8 cellular contexts compared by ENCODE assay signal in genomic region chr9:137205126-137206069, GRCh38. TPM values are rescaled to one million over a fixed set of nuclear protein-coding genes. Genes with fewer than 3 reads are reported as not detected.
A peak's percentile ranks its signal among the peaks of the same experiment; 100 is the strongest.
DNase-seq lines count a peak whose midpoint lies in the region; ATAC-seq and TF ChIP-seq lines count a peak whose summit lies in the region.

NDOR1 (plus strand) TSS chr9:137205700; CDS start chr9:137205778, 78 bp downstream.
TMEM203 (minus strand) TSS chr9:137205648; CDS start chr9:137205414, 234 bp downstream.

- CTCF ChIA-PET in T-cell (lab: Charles Lee): interaction anchor here in 1 of 2 donors (0.6 kb wide), 1 partner anchor 31 kb away, joined by 3 read pairs; no protein-coding TSS in a partner anchor

- peaks cover 13% of the 10 kb centered on the region for H3K4me1 ChIP-seq in ovary (ENCODE audit: insufficient read depth)
- H3K4me1 ChIP-seq in thoracic aorta (ENCODE audit: control insufficient read depth in 1 of 2, low read depth in 2 of 2): peaks cover 29 to 52% of the 10 kb centered on the region in 2 donors

- H3K27ac ChIP-seq in ovary: peak within 1 kb of the TSS in 1 of 2 donors; percentile 79
- H3K27ac ChIP-seq in thoracic aorta: peak within 1 kb of the TSS; percentile 72 to 81

- intact Hi-C loops in Right ventricle myocardium inferior (cut with DNase I) (loop anchor here (2.0 kb wide), 1 partner anchor 17 kb away; the partner anchor contains the start of genes ANAPC2 and SSNA1), ovary (cut with DNase I) (no loop called here)

- H3K4me1 Mint-ChIP-seq in T-cell: peaks cover 39 to 63% (median 48%) of the 10 kb centered on the region in 3 donors

- ATAC-seq in T-cell (replicated peaks in 1 of 4) (peak; percentile 50 to 59 (median 54)), Right ventricle myocardium inferior (peak; percentile 56), thoracic aorta (ENCODE audit: insufficient number of reproducible peaks, low FRiP score, low read depth) (peak; percentile 11)

- TF ChIP-seq CTCF in ovary (IDR thresholded peaks at IDR 0.05): no peak
- no peak for TF ChIP-seq CTCF in thoracic aorta (IDR thresholded peaks at IDR 0.05)

- H3K27me3 Mint-ChIP-seq in T-cell: no peaks in the 10 kb centered on the region

- H3K36me3 ChIP-seq in ovary (no peaks in the 10 kb centered on the region), thoracic aorta (no peaks in the 10 kb centered on the region)

- H3K4me3 Mint-ChIP-seq in T-cell: peak within 1 kb of the TSS; percentile 90 to 92 (median 91)

- no peak for TF ChIP-seq EP300 in ovary (IDR thresholded peaks at IDR 0.05)

- H3K9me3 Mint-ChIP-seq in T-cell: no peaks in the 10 kb centered on the region

- DNase-seq in DMS 273 treated with DMSO at 0.1 percent for 48 hours (lab: John Stamatoyannopoulos, UW) (peak; percentile 47), H4 (ENCODE audit: low spot score) (peak; percentile 80), NCI-H1105 (lab: John Stamatoyannopoulos, UW) (peak; percentile 69), T-cell (peak; percentile 80 to 94 (median 91)), Right ventricle myocardium inferior (ENCODE audit: missing footprints) (peak; percentile 97), ovary (peak; percentile 90 to 94 (median 92)), thoracic aorta (ENCODE audit: low spot score) (peak; percentile 55)
- DNase-seq in activated naive CD8-positive, alpha-beta T cell treated with anti-CD3 and anti-CD28 coated beads, Interleukin-2, amount 50 U/mL, for 16 hours (ENCODE audit: low read depth, low spot score): peak; percentile 91

- H3K36me3 Mint-ChIP-seq in T-cell: peaks cover 9% of the 10 kb centered on the region

- 0 to 1% (median 1%) methylated on average over 45 to 98 of the region's 98 CpGs for WGBS in ovary, 3 donors

- no peaks in the 10 kb centered on the region for H3K27me3 ChIP-seq in ovary
- H3K27me3 ChIP-seq in thoracic aorta (replicated peaks; ENCODE audit: insufficient read depth): no peaks in the 10 kb centered on the region

- H3K4me3 ChIP-seq in ovary (peak within 1 kb of the TSS; percentile 91), thoracic aorta (peak within 1 kb of the TSS; percentile 99)

- peak within 1 kb of the TSS; percentile 88 to 89 for H3K27ac Mint-ChIP-seq in T-cell

- H3K9me3 ChIP-seq in ovary: no peaks in the 10 kb centered on the region
- H3K9me3 ChIP-seq in thoracic aorta: no peaks in the 10 kb centered on the region

- TF ChIP-seq POLR2A in ovary (IDR thresholded peaks at IDR 0.05): peak; percentile 58

- POLR2A ChIA-PET in T-cell (lab: Charles Lee): interaction anchor here (1.0 to 1.2 kb wide), 2 partner anchors 17 to 36 kb away, joined by 3 to 4 read pairs; partner anchors contain the start of genes RNF208 (in 1 of the 2) and TUBB4B (in 1 of the 2)

RNA-seq across cellular contexts. Expression of gene NDOR1, which starts in this region (rescaled TPM):
- total RNA-seq in H4 (2014; rRNA removed; shearing (Covaris generic)): 4.0 and 4.9 TPM in 2 replicates
- total RNA-seq in T-cell (10 to 100 TPM; 27.6 to 46.7 (median 45.4) TPM), Right ventricle myocardium inferior (5.9 TPM), ovary (10 to 100 TPM in 4 of 7 donors, 1 to 10 TPM in 3; 3.7 to 15.2 (median 11.3) TPM), thoracic aorta (10 to 100 TPM; 13.3 to 17.7 TPM)
- 1 to 10 TPM; 1.1 to 7.2 TPM for polyA plus RNA-seq in ovary

RNA-seq across cellular contexts. Expression of gene TMEM203, which starts in this region (rescaled TPM):
- total RNA-seq in H4 (2014; rRNA removed; shearing (Covaris generic)): 63.4 and 69.8 TPM in 2 replicates
- total RNA-seq in T-cell (10 to 100 TPM; 23.7 to 44.7 (median 42.1) TPM), Right ventricle myocardium inferior (44.6 TPM), ovary (10 to 100 TPM; 29.2 to 40.8 (median 37.5) TPM), thoracic aorta (10 to 100 TPM; 12.0 to 35.2 TPM)
- polyA plus RNA-seq in ovary: 10 to 100 TPM; 35.3 to 38.2 TPM

Comparison
In these comparisons a context has a peak if more than half of its experiments do, and no peak if none do; other contexts are left out.
1. DNase-seq: peak in every context shown above with its lines; median percentile 97 in Right ventricle myocardium inferior; 92 in ovary; 91 in T-cell; 91 in activated naive CD8-positive, alpha-beta T cell treated with anti-CD3 and anti-CD28 coated beads, Interleukin-2, amount 50 U/mL, for 16 hours; 80 in H4; 69 in NCI-H1105; 55 in thoracic aorta; 47 in DMS 273 treated with DMSO at 0.1 percent for 48 hours.